ENCODE assay signal across 19 cellular contexts in the genomic region with DNA sequence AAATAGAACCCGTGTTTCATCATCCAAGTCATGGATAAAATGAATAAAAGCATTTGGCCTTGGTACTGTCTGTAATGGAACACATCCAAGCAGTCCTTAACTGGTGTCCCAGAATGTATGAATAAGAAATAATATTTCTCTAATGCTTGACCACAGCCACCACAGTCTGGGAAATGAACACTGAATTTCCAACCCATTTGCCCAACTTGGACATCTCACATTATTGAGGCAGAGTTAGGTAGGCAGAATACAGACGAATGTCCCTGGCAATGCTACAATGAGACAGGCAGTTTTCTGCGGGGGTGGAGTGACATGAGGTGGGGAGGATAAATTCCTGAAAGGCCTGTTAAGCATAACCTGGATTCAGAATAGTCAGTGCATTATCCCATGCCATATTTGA.
DNase-seq lines count a peak whose midpoint lies in the region; ATAC-seq and TF ChIP-seq lines count a peak whose summit lies in the region.
"Had no signal": no experiment of that assay in that cellular context is flagged by ENCODE, and none has a peak within 500 bp of the region (broad histone marks: within the 10 kb centered on the region; RNA-seq: fewer than 3 reads in every experiment).

No MANE protein-coding gene starts in this region.

- H3K4me1 ChIP-seq in Loucy (ENCODE audit: insufficient read depth, low read length, poor library complexity, severe bottlenecking) = peaks cover 79% of the 10 kb centered on the region
- H3K4me1 ChIP-seq: lower lobe of right lung, Peyer's patch, right lobe of liver had no signal

- ATAC-seq in HG03097 (IDR thresholded peaks at IDR 0.05; ENCODE audit: low FRiP score, unreplicated experiment) = no peak
- ATAC-seq: activated naive CD8-positive, alpha-beta T cell treated with anti-CD3 and anti-CD28 coated beads, Interleukin-2, amount 50 U/mL, for 24 hours; lower lobe of right lung; right lobe of liver had no signal

- H3K9ac ChIP-seq in Loucy (ENCODE audit: low read depth, low read length, poor library complexity, severe bottlenecking) = no peak overlapping the region

- H3K9me2 ChIP-seq in Loucy (replicated peaks; ENCODE audit: low read depth, low read length) = no peaks in the 10 kb centered on the region

- H3K27me3 ChIP-seq in Loucy (ENCODE audit: insufficient read depth, low read length, poor library complexity, severe bottlenecking) = no peaks in the 10 kb centered on the region
- H3K27me3 ChIP-seq: Peyer's patch, right lobe of liver had no signal

- peak overlapping the region; percentile 51 for H3K4me2 ChIP-seq in Loucy (ENCODE audit: low read depth, low read length, poor library complexity, severe bottlenecking)

- no peaks in the 10 kb centered on the region for H4K20me1 ChIP-seq in Loucy (ENCODE audit: insufficient read depth, low read length, poor library complexity, severe bottlenecking)

- peaks cover 4% of the 10 kb centered on the region; the same call in 1 of the 2 replicates for H3F3A ChIP-seq in Loucy (ENCODE audit: low read depth)

- H3K4me3 ChIP-seq in AG10803 (ENCODE audit: low read length) (no peak overlapping the region), Loucy (ENCODE audit: low read length, poor library complexity, severe bottlenecking) (no peak overlapping the region)
- H3K4me3 ChIP-seq: lower lobe of right lung, Peyer's patch, right lobe of liver had no signal

- no peak overlapping the region for H2AFZ ChIP-seq in Loucy (ENCODE audit: low read length)

- no peaks in the 10 kb centered on the region for H3K79me2 ChIP-seq in Loucy (ENCODE audit: insufficient read depth, low read length)

- TF ChIP-seq CTCF in AG10803 (conservative IDR thresholded peaks at IDR 0.05; ENCODE audit: low read length) (no peak), Loucy (conservative IDR thresholded peaks at IDR 0.05; ENCODE audit: low read length) (no peak), GM10266 (IDR thresholded peaks at IDR 0.05; ENCODE audit: control insufficient read depth, insufficient read depth, low read depth, missing control alignments) (no peak)

- H3K9me3 ChIP-seq in Loucy (ENCODE audit: insufficient read depth, low read depth, low read length) = peaks cover 5% of the 10 kb centered on the region; the same call in 1 of the 2 replicates
- H3K9me3 ChIP-seq: lower lobe of right lung, Peyer's patch, right lobe of liver had no signal

- peak; percentile 63 for DNase-seq in AG10803 (ENCODE audit: low read depth)
- DNase-seq in cerebellum (ENCODE audit: low spot score) = peak; percentile 67
- peak; percentile 86 for DNase-seq in myocyte (ENCODE audit: low read depth)
- no peak for DNase-seq in activated CD8-positive, alpha-beta memory T cell treated with anti-CD3 and anti-CD28 coated beads, Interleukin-2, amount 50 U/mL, for 48 hours
- DNase-seq in GM10266 (ENCODE audit: extremely low spot score) = no peak
- no peak for DNase-seq in epidermal melanocyte (ENCODE audit: insufficient read length, low spot score)
- DNase-seq: ACHN; activated CD4-positive, CD25-positive, alpha-beta regulatory T cell treated with anti-CD3 and anti-CD28 coated beads, Interleukin-2, amount 50 U/mL, for 72 hours; activated naive CD8-positive, alpha-beta T cell treated with anti-CD3 and anti-CD28 coated beads, Interleukin-2, amount 50 U/mL, for 24 hours; CD4-positive, CD25-positive, alpha-beta regulatory T cell; head of caudate nucleus; lower lobe of right lung; NCI-H2029 treated with DMSO at 0.1 percent for 48 hours; NCI-H446 treated with DMSO at 0.1 percent for 48 hours; occipital lobe; Peyer's patch; right lobe of liver had no signal

- no peaks in the 10 kb centered on the region for H3K36me3 ChIP-seq in Loucy (ENCODE audit: insufficient read depth, low read length)
- H3K36me3 ChIP-seq: lower lobe of right lung, Peyer's patch, right lobe of liver had no signal

Comparison
In these comparisons a context has a peak if more than half of its experiments do, and no peak if none do; other contexts are left out.
1. DNase-seq: peak in AG10803 (single experiment), cerebellum (single experiment) and myocyte (single experiment); none in activated CD8-positive, alpha-beta memory T cell treated with anti-CD3 and anti-CD28 coated beads, Interleukin-2, amount 50 U/mL, for 48 hours (single experiment), GM10266 (single experiment) and epidermal melanocyte (single experiment).